Comparison of ENCODE assay signal across 13 cellular contexts in the genomic region with DNA sequence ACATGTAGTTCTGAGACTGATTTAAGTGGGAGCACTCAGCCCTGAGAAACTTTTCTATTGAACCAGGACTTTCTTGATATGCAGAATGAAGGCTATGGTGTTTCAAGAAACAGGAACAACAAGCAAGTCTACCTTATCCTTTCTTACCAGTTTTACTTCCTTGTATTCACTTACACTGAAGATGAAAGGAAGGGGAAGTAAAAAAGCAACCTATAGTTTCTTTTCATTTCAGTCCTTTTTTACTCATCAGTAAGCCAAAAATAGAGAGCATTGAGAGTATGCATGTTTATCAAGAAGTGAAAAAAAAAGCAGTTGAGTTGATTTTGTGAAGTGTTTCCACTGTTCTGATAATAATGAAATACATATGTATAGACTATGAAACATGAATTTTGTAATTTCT.
DNase-seq lines count a peak whose midpoint lies in the region; ATAC-seq and TF ChIP-seq lines count a peak whose summit lies in the region.
"Had no signal": no experiment of that assay in that cellular context is flagged by ENCODE, and none has a peak within 500 bp of the region (broad histone marks: within the 10 kb centered on the region; RNA-seq: fewer than 3 reads in every experiment).

No MANE protein-coding gene starts in this region.

- H3K36me3 ChIP-seq in tibial artery: no peaks in the 10 kb centered on the region
- H3K36me3 ChIP-seq: upper lobe of left lung had no signal

- H3K27me3 ChIP-seq in tibial artery: no peaks in the 10 kb centered on the region
- H3K27me3 ChIP-seq: upper lobe of left lung had no signal

- H3K4me3 ChIP-seq in tibial artery: no peak overlapping the region
- H3K4me3 ChIP-seq: upper lobe of left lung had no signal

- no peaks in the 10 kb centered on the region for H3K9me3 ChIP-seq in tibial artery
- H3K9me3 ChIP-seq: upper lobe of left lung had no signal

- no peaks in the 10 kb centered on the region for H3K4me1 ChIP-seq in tibial artery
- H3K4me1 ChIP-seq: upper lobe of left lung had no signal

- no peak for TF ChIP-seq CTCF in tibial artery (IDR thresholded peaks at IDR 0.05)

- intact Hi-C loops in Right ventricle myocardium superior (cut with DNase I): no loop called here
- intact Hi-C loops in tibial artery (cut with DNase I; ENCODE audit: low total_unique reads): no loop called here

- DNase-seq in globus pallidus (ENCODE audit: low spot score): peak; percentile 23
- no peak for DNase-seq in RPMI8226
- DNase-seq in Right ventricle myocardium superior: no peak
- no peak for DNase-seq in tibial artery
- DNase-seq in DMS153 (lab: John Stamatoyannopoulos, UW): no peak
- DNase-seq: hippocampal formation, NCI-H2029 treated with DMSO at 0.1 percent for 48 hours, nephron progenitor cell, T-cell, upper lobe of left lung had no signal

- H3K27ac ChIP-seq in tibial artery: no peak overlapping the region
- H3K27ac ChIP-seq: upper lobe of left lung had no signal

- ATAC-seq in GM18907 (IDR thresholded peaks at IDR 0.05; ENCODE audit: unreplicated experiment) (peak; percentile 94), HG02623 (IDR thresholded peaks at IDR 0.05; ENCODE audit: unreplicated experiment) (peak; percentile 95), HG03469 (IDR thresholded peaks at IDR 0.05; ENCODE audit: unreplicated experiment) (peak; percentile 95), Right ventricle myocardium superior (ENCODE audit: poor library complexity) (no peak)
- ATAC-seq: T-cell had no signal
